Comparison of ENCODE assay signal across 1 cellular context in genomic region chr15:74188216-74188615, GRCh38.
TF ChIP-seq lines count a peak whose summit lies in the region.

No MANE protein-coding gene starts in this region.

TF ChIP-seq in H1, 55 proteins besides CTCF, POLR2A, EP300 and RAD21:
- TF ChIP-seq YY1 (IDR thresholded peaks at IDR 0.05; ENCODE audit: low read depth, low read length), result no peak
- no peak for TF ChIP-seq SIX5 (IDR thresholded peaks at IDR 0.05; ENCODE audit: low read depth, low read length)
- no peak for TF ChIP-seq CHD7 (IDR thresholded peaks at IDR 0.05; ENCODE audit: insufficient replicate concordance, low read length)
- no peak for TF ChIP-seq MAX (IDR thresholded peaks at IDR 0.05)
- TF ChIP-seq RXRA (IDR thresholded peaks at IDR 0.05; ENCODE audit: insufficient read depth, low read depth, low read length), result no peak
- TF ChIP-seq POU5F1 (IDR thresholded peaks at IDR 0.05; ENCODE audit: low read depth, low read length), result no peak
